Comparison of ENCODE assay signal across 1 cellular context in the genomic region with DNA sequence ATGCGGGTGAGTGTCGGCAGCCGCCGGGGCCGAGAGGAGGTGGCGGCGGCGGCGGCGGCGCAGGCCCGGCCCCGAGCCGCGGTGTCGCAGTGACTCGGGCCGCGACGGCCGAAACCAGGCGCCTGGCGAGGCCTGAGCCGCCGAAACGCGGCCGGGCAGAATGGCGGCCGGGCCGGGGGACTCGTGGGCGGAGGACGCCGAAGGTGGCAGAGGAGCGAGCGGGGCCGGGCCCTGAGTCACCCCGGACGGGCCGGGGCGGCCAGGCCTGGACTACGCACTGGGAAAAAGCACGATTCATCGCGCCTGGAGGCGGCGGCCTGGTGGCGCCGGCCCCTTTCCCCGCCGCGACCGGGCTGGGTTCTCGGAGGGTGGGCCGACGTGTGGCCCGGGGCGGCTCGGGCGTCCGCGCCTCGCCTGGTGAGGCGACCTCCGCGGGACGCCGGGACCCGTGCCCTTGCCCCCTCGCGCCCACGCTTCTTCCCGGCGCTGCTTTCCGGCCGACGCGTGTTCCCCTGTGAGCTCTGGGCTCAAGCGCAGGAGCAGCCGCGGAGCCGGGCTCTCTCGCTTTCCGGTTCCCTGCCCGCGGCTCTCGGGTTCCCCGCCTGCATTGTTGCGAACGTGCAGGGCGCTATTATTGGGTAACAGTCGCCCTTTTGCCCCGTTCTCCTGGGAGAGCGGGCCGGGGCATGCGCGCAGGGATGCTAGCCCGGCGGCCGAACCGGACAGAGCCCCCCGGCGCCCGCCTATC.
TF ChIP-seq lines count a peak whose summit lies in the region.

No MANE protein-coding gene starts in this region.

TF ChIP-seq in HEK293, 187 proteins besides CTCF, POLR2A, EP300 and RAD21 (continued from another document):
- TF ChIP-seq, protein P1, sequence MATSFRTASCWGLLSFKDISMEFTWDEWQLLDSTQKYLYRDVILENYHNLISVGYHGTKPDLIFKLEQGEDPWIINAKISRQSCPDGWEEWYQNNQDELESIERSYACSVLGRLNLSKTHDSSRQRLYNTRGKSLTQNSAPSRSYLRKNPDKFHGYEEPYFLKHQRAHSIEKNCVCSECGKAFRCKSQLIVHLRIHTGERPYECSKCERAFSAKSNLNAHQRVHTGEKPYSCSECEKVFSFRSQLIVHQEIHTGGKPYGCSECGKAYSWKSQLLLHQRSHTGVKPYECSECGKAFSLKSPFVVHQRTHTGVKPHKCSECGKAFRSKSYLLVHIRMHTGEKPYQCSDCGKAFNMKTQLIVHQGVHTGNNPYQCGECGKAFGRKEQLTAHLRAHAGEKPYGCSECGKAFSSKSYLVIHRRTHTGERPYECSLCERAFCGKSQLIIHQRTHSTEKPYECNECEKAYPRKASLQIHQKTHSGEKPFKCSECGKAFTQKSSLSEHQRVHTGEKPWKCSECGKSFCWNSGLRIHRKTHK (tag by site-specific recombination; IDR thresholded peaks at IDR 0.05), result no peak
- TF ChIP-seq ZNF121 (tag by site-specific recombination; IDR thresholded peaks at IDR 0.05), result no peak
- 0 out of 2 replicates have a peak, but pooled peaks have one; percentile 6 for TF ChIP-seq YY2 (tag by site-specific recombination; IDR thresholded peaks at IDR 0.05)
- peak; percentile 57 for TF ChIP-seq ZIC2 (tag by site-specific recombination; IDR thresholded peaks at IDR 0.05)
- TF ChIP-seq ZNF660 (tag by site-specific recombination; IDR thresholded peaks at IDR 0.05), result peak; percentile 12; the same call in 1 of the 2 replicates
- TF ChIP-seq, protein P2, sequence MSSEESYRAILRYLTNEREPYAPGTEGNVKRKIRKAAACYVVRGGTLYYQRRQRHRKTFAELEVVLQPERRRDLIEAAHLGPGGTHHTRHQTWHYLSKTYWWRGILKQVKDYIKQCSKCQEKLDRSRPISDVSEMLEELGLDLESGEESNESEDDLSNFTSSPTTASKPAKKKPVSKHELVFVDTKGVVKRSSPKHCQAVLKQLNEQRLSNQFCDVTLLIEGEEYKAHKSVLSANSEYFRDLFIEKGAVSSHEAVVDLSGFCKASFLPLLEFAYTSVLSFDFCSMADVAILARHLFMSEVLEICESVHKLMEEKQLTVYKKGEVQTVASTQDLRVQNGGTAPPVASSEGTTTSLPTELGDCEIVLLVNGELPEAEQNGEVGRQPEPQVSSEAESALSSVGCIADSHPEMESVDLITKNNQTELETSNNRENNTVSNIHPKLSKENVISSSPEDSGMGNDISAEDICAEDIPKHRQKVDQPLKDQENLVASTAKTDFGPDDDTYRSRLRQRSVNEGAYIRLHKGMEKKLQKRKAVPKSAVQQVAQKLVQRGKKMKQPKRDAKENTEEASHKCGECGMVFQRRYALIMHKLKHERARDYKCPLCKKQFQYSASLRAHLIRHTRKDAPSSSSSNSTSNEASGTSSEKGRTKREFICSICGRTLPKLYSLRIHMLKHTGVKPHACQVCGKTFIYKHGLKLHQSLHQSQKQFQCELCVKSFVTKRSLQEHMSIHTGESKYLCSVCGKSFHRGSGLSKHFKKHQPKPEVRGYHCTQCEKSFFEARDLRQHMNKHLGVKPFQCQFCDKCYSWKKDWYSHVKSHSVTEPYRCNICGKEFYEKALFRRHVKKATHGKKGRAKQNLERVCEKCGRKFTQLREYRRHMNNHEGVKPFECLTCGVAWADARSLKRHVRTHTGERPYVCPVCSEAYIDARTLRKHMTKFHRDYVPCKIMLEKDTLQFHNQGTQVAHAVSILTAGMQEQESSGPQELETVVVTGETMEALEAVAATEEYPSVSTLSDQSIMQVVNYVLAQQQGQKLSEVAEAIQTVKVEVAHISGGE (tag by site-specific recombination; conservative IDR thresholded peaks at IDR 0.05; ENCODE audit: low read depth), result 0 out of 2 replicates have a peak, but pooled peaks have one; percentile 26
- TF ChIP-seq BCL11B (tag by site-specific recombination; IDR thresholded peaks at IDR 0.05; ENCODE audit: low read depth), result no peak
- TF ChIP-seq ZNF792 (tag by site-specific recombination; IDR thresholded peaks at IDR 0.05), result no peak
- peak; percentile 32; the same call in 1 of the 2 replicates for TF ChIP-seq SP2 (tag by site-specific recombination; IDR thresholded peaks at IDR 0.05)
- 0 out of 2 replicates have a peak, but pooled peaks have one; percentile 22 for TF ChIP-seq ZXDB (tag by site-specific recombination; IDR thresholded peaks at IDR 0.05)
- TF ChIP-seq, protein P3, sequence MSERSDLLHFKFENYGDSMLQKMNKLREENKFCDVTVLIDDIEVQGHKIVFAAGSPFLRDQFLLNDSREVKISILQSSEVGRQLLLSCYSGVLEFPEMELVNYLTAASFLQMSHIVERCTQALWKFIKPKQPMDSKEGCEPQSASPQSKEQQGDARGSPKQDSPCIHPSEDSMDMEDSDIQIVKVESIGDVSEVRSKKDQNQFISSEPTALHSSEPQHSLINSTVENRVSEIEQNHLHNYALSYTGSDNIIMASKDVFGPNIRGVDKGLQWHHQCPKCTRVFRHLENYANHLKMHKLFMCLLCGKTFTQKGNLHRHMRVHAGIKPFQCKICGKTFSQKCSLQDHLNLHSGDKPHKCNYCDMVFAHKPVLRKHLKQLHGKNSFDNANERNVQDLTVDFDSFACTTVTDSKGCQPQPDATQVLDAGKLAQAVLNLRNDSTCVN (tag by site-specific recombination; optimal IDR thresholded peaks at IDR 0.05), result peak; percentile 80
- peak; percentile 19; the same call in 1 of the 2 replicates for TF ChIP-seq ZNF561 (tag by site-specific recombination; IDR thresholded peaks at IDR 0.05; ENCODE audit: borderline replicate concordance)
- TF ChIP-seq ZFHX2 (tag by site-specific recombination; conservative IDR thresholded peaks at IDR 0.05), result peak; percentile 55
- TF ChIP-seq ZSCAN30 (tag by site-specific recombination; IDR thresholded peaks at IDR 0.05), result 0 out of 2 replicates have a peak, but pooled peaks have one; percentile 1
- TF ChIP-seq ZNF169 (tag by site-specific recombination; IDR thresholded peaks at IDR 0.05), result no peak
- TF ChIP-seq ZNF292 (tag by site-specific recombination; IDR thresholded peaks at IDR 0.05; ENCODE audit: borderline replicate concordance, low read depth), result no peak
- TF ChIP-seq YY1 (tag by site-specific recombination; IDR thresholded peaks at IDR 0.05), result peak; percentile 59; the same call in 1 of the 2 replicates
- no peak for TF ChIP-seq SCRT2 (tag by site-specific recombination; IDR thresholded peaks at IDR 0.05)
- TF ChIP-seq ZNF510 (tag by site-specific recombination; IDR thresholded peaks at IDR 0.05; ENCODE audit: insufficient replicate concordance), result no peak
- TF ChIP-seq EGR2 (tag by site-specific recombination; IDR thresholded peaks at IDR 0.05; ENCODE audit: low read depth), result 0 out of 2 replicates have a peak, but pooled peaks have one; percentile 17
- TF ChIP-seq KLF9 (tag by site-specific recombination; IDR thresholded peaks at IDR 0.05; ENCODE audit: low read depth), result 0 out of 2 replicates have a peak, but pooled peaks have one; percentile 3
- peak; percentile 89 for TF ChIP-seq ZBTB8A (tag by site-specific recombination; IDR thresholded peaks at IDR 0.05)
- no peak for TF ChIP-seq ZNF785 (tag by site-specific recombination; IDR thresholded peaks at IDR 0.05)
- TF ChIP-seq, protein P4, sequence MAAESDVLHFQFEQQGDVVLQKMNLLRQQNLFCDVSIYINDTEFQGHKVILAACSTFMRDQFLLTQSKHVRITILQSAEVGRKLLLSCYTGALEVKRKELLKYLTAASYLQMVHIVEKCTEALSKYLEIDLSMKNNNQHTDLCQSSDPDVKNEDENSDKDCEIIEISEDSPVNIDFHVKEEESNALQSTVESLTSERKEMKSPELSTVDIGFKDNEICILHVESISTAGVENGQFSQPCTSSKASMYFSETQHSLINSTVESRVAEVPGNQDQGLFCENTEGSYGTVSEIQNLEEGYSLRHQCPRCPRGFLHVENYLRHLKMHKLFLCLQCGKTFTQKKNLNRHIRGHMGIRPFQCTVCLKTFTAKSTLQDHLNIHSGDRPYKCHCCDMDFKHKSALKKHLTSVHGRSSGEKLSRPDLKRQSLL (tag by site-specific recombination; IDR thresholded peaks at IDR 0.05), result peak; percentile 85
- no peak for TF ChIP-seq ZNF560 (tag by site-specific recombination; IDR thresholded peaks at IDR 0.05; ENCODE audit: borderline replicate concordance)
- no peak for TF ChIP-seq ZNF433 (tag by site-specific recombination; IDR thresholded peaks at IDR 0.05; ENCODE audit: low read depth)
- no peak for TF ChIP-seq ZNF114 (tag by site-specific recombination; IDR thresholded peaks at IDR 0.05)
- TF ChIP-seq, protein P5, sequence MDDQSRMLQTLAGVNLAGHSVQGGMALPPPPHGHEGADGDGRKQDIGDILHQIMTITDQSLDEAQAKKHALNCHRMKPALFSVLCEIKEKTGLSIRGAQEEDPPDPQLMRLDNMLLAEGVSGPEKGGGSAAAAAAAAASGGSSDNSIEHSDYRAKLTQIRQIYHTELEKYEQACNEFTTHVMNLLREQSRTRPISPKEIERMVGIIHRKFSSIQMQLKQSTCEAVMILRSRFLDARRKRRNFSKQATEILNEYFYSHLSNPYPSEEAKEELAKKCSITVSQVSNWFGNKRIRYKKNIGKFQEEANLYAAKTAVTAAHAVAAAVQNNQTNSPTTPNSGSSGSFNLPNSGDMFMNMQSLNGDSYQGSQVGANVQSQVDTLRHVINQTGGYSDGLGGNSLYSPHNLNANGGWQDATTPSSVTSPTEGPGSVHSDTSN (CRISPR knock-in tag; IDR thresholded peaks at IDR 0.05), result 0 out of 2 replicates have a peak, but pooled peaks have one; percentile 61
- TF ChIP-seq ZBTB20 (tag by site-specific recombination; IDR thresholded peaks at IDR 0.05), result peak; percentile 25; the same call in 1 of the 2 replicates
- no peak for TF ChIP-seq ZNF521 (tag by site-specific recombination; IDR thresholded peaks at IDR 0.05)
